ENCODE assay signal across 1 cellular context in the genomic region with DNA sequence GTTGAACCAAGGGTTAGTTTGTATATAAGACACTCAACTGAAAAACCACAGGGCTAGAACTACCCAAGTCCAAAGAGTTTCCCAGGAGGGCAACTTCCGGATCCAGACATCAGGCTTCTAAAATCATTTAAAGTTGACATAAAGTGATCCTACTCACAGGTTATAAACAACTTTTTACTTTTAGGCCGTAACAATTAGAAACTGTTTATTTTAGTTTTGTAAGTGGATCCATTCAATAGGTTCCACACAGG.
TF ChIP-seq lines count a peak whose summit lies in the region.

No MANE protein-coding gene starts in this region.

TF ChIP-seq in HEK293, 187 proteins besides CTCF, POLR2A, EP300 and RAD21 (continued from another document):
- TF ChIP-seq, protein P1, sequence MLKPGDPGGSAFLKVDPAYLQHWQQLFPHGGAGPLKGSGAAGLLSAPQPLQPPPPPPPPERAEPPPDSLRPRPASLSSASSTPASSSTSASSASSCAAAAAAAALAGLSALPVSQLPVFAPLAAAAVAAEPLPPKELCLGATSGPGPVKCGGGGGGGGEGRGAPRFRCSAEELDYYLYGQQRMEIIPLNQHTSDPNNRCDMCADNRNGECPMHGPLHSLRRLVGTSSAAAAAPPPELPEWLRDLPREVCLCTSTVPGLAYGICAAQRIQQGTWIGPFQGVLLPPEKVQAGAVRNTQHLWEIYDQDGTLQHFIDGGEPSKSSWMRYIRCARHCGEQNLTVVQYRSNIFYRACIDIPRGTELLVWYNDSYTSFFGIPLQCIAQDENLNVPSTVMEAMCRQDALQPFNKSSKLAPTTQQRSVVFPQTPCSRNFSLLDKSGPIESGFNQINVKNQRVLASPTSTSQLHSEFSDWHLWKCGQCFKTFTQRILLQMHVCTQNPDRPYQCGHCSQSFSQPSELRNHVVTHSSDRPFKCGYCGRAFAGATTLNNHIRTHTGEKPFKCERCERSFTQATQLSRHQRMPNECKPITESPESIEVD (tag by site-specific recombination; IDR thresholded peaks at IDR 0.05) = no peak
- TF ChIP-seq ZNF626 (tag by site-specific recombination; IDR thresholded peaks at IDR 0.05) = no peak
